ENCODE assay signal across 1 cellular context in genomic region chr1:28579374-28579773, GRCh38.
TF ChIP-seq lines count a peak whose summit lies in the region.

No MANE protein-coding gene starts in this region.

TF ChIP-seq in GM12878, 131 proteins besides CTCF, POLR2A, EP300 and RAD21 (continued from another document):
- no peak for TF ChIP-seq NKRF (conservative IDR thresholded peaks at IDR 0.05)
